18 cellular contexts compared by ENCODE assay signal in the genomic region with DNA sequence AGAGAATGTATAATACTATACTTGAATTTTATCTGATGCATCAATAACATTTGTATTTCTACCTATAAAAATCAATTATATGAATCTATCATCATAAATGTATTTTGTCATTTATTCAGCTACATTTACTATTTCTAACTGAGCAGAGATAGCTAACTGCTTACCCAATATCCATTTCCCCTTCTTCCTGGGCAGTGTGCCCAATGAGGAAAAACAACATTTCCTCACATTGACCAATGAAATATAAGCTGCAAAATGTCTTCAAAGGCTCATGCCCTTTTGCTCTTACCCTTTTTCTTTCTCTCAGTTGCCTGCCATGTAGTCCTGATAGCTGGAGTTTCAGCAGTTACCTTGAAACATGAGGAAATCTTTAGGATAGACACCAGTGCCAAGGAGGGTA.
"Had no signal": no experiment of that assay in that cellular context is flagged by ENCODE, and none has a peak within 500 bp of the region (broad histone marks: within the 10 kb centered on the region; RNA-seq: fewer than 3 reads in every experiment).

No MANE protein-coding gene starts in this region.

- H3K4me1 Mint-ChIP-seq: activated naive CD8-positive, alpha-beta T cell treated with anti-CD3 and anti-CD28 coated beads for 36 hours; naive thymus-derived CD8-positive, alpha-beta T cell had no signal

- H3K36me3 ChIP-seq: brain microvascular endothelial cell, gastrocnemius medialis, transverse colon had no signal

- H3K27ac ChIP-seq: brain microvascular endothelial cell, gastrocnemius medialis, transverse colon had no signal

- H3K9me3 Mint-ChIP-seq: activated T-helper 1 cell treated with anti-CD3 and anti-CD28 coated beads, Interleukin-12 subunit alpha, Interleukin-12 subunit beta, Interleukin-2, Interleukin-4 antibody, amounts not matched to agents 30 ng/mL and 10 ng/mL and 1 ng/mL, durations not matched to agents 14 hours and 24 hours and 36 hours; dendritic cell treated with granulocyte-macrophage colony-stimulating factor and Interleukin-4, amounts not matched to agents 40 ng/mL and 50 ng/mL, for 4 days had no signal

- H3K4me1 ChIP-seq: gastrocnemius medialis, transverse colon had no signal

- DNase-seq: activated CD4-positive, CD25-positive, alpha-beta regulatory T cell treated with anti-CD3 and anti-CD28 coated beads, Interleukin-2, amount 50 U/mL, for 72 hours; activated naive CD8-positive, alpha-beta T cell treated with anti-CD3 and anti-CD28 coated beads for 36 hours; brain microvascular endothelial cell; cerebellar nuclear complex; effector memory CD4-positive, alpha-beta T cell; gastrocnemius medialis; mammary epithelial cell; mucosa of descending colon; naive thymus-derived CD8-positive, alpha-beta T cell; posterior cingulate gyrus; retina; stimulated activated CD4-positive, alpha-beta T cell treated with anti-CD3 and anti-CD28 coated beads, Interleukin-15, amount 100 ng/mL, for 24 hours; stimulated activated CD4-positive, alpha-beta T cell treated with anti-CD3 and anti-CD28 coated beads, Interleukin-4, amount 100 ng/mL, for 24 hours; stimulated activated CD8-positive, alpha-beta memory T cell treated with anti-CD3 and anti-CD28 coated beads, Interleukin-4, amount 100 ng/mL, for 48 hours; stimulated activated naive CD4-positive, alpha-beta T cell treated with Interleukin-2 at 50 U/mL for 16 hours; transverse colon had no signal

- H3K9me3 ChIP-seq: gastrocnemius medialis, mucosa of descending colon had no signal

- H3K27me3 ChIP-seq: brain microvascular endothelial cell, gastrocnemius medialis, transverse colon had no signal

- H3K4me3 Mint-ChIP-seq: activated naive CD8-positive, alpha-beta T cell treated with anti-CD3 and anti-CD28 coated beads for 36 hours; activated T-helper 1 cell treated with anti-CD3 and anti-CD28 coated beads, Interleukin-12 subunit alpha, Interleukin-12 subunit beta, Interleukin-2, Interleukin-4 antibody, amounts not matched to agents 30 ng/mL and 10 ng/mL and 1 ng/mL, durations not matched to agents 14 hours and 24 hours and 36 hours; dendritic cell treated with granulocyte-macrophage colony-stimulating factor and Interleukin-4, amounts not matched to agents 40 ng/mL and 50 ng/mL, for 4 days; naive thymus-derived CD8-positive, alpha-beta T cell had no signal

- H3K36me3 Mint-ChIP-seq: activated naive CD8-positive, alpha-beta T cell treated with anti-CD3 and anti-CD28 coated beads for 36 hours; naive thymus-derived CD8-positive, alpha-beta T cell had no signal

- H3K27ac Mint-ChIP-seq: activated naive CD8-positive, alpha-beta T cell treated with anti-CD3 and anti-CD28 coated beads for 36 hours; activated T-helper 1 cell treated with anti-CD3 and anti-CD28 coated beads, Interleukin-12 subunit alpha, Interleukin-12 subunit beta, Interleukin-2, Interleukin-4 antibody, amounts not matched to agents 30 ng/mL and 10 ng/mL and 1 ng/mL, durations not matched to agents 14 hours and 24 hours and 36 hours; dendritic cell treated with granulocyte-macrophage colony-stimulating factor and Interleukin-4, amounts not matched to agents 40 ng/mL and 50 ng/mL, for 4 days; naive thymus-derived CD8-positive, alpha-beta T cell had no signal

- H3K27me3 Mint-ChIP-seq: dendritic cell treated with granulocyte-macrophage colony-stimulating factor and Interleukin-4, amounts not matched to agents 40 ng/mL and 50 ng/mL, for 4 days had no signal

- H3K4me3 ChIP-seq: gastrocnemius medialis, mucosa of descending colon, transverse colon had no signal

- ATAC-seq: gastrocnemius medialis; mucosa of descending colon; naive thymus-derived CD8-positive, alpha-beta T cell had no signal
